ENCODE assay signal across 15 cellular contexts in genomic region chr4:123421942-123422781, GRCh38. TPM values are rescaled to one million over a fixed set of nuclear protein-coding genes. Genes with fewer than 3 reads are reported as not detected.
A peak's percentile ranks its signal among the peaks of the same experiment; 100 is the strongest.
DNase-seq lines count a peak whose midpoint lies in the region; ATAC-seq, FAIRE-seq and TF ChIP-seq lines count a peak whose summit lies in the region.
"Had no signal": no experiment of that assay in that cellular context is flagged by ENCODE, and none has a peak within 500 bp of the region (broad histone marks: within the 10 kb centered on the region; RNA-seq: fewer than 3 reads in every experiment).

No MANE protein-coding gene starts in this region.

- POLR2A ChIA-PET in activated CD4-positive, alpha-beta T cell treated with anti-CD3 and anti-CD28 coated beads, Interleukin-2, amount 10 ng/mL, durations not matched to agents 7 days and 5 days (lab: Charles Lee) = no interaction called here
- POLR2A ChIA-PET in IMR-90 (lab: Charles Lee; ENCODE audit: unreplicated experiment) (no interaction called here), GM12878 (lab: Charles Lee) (no interaction called here)

- no peaks in the 10 kb centered on the region for H3K79me1 ChIP-seq in IMR-90 (ENCODE audit: low read depth in 1 of 2, low read length in 2 of 2)

- H4K20me1 ChIP-seq in IMR-90 (ENCODE audit: insufficient read depth, low read length) = no peaks in the 10 kb centered on the region
- no peaks in the 10 kb centered on the region for H4K20me1 ChIP-seq in GM12878 (ENCODE audit: control insufficient read depth, insufficient read depth)

- H2BK15ac ChIP-seq in IMR-90 (ENCODE audit: low read depth, low read length) = no peak overlapping the region

- H2AFZ ChIP-seq in IMR-90 (replicated peaks; ENCODE audit: low read length, poor library complexity) (no peak overlapping the region), GM12878 (ENCODE audit: control insufficient read depth, low read depth, low read length) (peak overlapping the region; percentile 24; the same call in 1 of the 2 replicates)
- H2AFZ ChIP-seq: parathyroid adenoma had no signal

- H3K4me1 ChIP-seq in IMR-90 (ENCODE audit: control insufficient read depth, insufficient read depth, low read length) (0 out of 2 replicates have a peak, but pooled peaks cover under 1% of the 10 kb centered on the region), GM12878 (ENCODE audit: control insufficient read depth, insufficient read depth, low read length) (peaks cover 9% of the 10 kb centered on the region; the same call in 1 of the 2 replicates), gastrocnemius medialis (peaks cover 20 to 22% of the 10 kb centered on the region in 2 donors), aorta (ENCODE audit: control insufficient read depth in 1 of 2, insufficient read depth in 2 of 2, low read length in 2 of 2) (peaks cover 0 to 2% of the 10 kb centered on the region in 2 donors), upper lobe of left lung (peaks cover 9 to 18% (median 16%) of the 10 kb centered on the region in 4 donors)
- H3K4me1 ChIP-seq: colonic mucosa, parathyroid adenoma had no signal

- H3K27ac ChIP-seq in IMR-90 (ENCODE audit: insufficient read depth, low read length) (no peak overlapping the region), GM12878 (ENCODE audit: control insufficient read depth, insufficient read depth) (no peak overlapping the region), gastrocnemius medialis (peak overlapping the region in 3 of 4 donors; percentile 1 to 15 (median 13)), aorta (ENCODE audit: low read depth in 1 of 2, low read length in 2 of 2) (no peak overlapping the region), upper lobe of left lung (peak overlapping the region in 1 of 4 donors; percentile 16)
- H3K27ac ChIP-seq: colonic mucosa, parathyroid adenoma, suprapubic skin had no signal

- no peaks in the 10 kb centered on the region for H3K27me3 ChIP-seq in IMR-90 (ENCODE audit: control insufficient read depth, insufficient read depth, low read length)
- H3K27me3 ChIP-seq in GM12878 (replicated peaks in 1 of 2; ENCODE audit: control insufficient read depth in 2 of 2, insufficient read depth in 2 of 2, low read length in 1 of 2) = no peaks in the 10 kb centered on the region
- H3K27me3 ChIP-seq in gastrocnemius medialis = no peaks in the 10 kb centered on the region
- H3K27me3 ChIP-seq in aorta (ENCODE audit: control insufficient read depth in 1 of 2, insufficient read depth in 2 of 2, low read length in 1 of 2) = no peaks in the 10 kb centered on the region
- no peaks in the 10 kb centered on the region for H3K27me3 ChIP-seq in upper lobe of left lung
- H3K27me3 ChIP-seq: colonic mucosa, suprapubic skin had no signal

- no CpG with 5 or more reads among the region's 9 CpGs for WGBS in IMR-90 (ENCODE audit: extremely low coverage in 2 of 2, insufficient read length in 1 of 2), 2 experiments
- 18% methylated on average over 9 of the region's 9 CpGs for WGBS in GM12878 (ENCODE audit: insufficient coverage, insufficient replicate concordance, low lambda C conversion rate, missing lambda C conversion rate)
- 79 to 82% methylated on average over 9 of the region's 9 CpGs for WGBS in aorta, 2 donors
- 60 to 65% methylated on average over 9 of the region's 9 CpGs for WGBS in upper lobe of left lung, 2 donors

- H3K14ac ChIP-seq in IMR-90 (replicated peaks; ENCODE audit: low read depth, low read length) = no peak overlapping the region

- RAD21 ChIA-PET in GM12878 (lab: Charles Lee; ENCODE audit: unreplicated experiment) = interaction anchor here (1.3 kb wide), 1 partner anchor 22 kb away, joined by 3 read pairs; no protein-coding TSS in a partner anchor

- H4K91ac ChIP-seq in IMR-90 (ENCODE audit: insufficient read depth, low read depth, low read length) = no peak overlapping the region

- H3K4me3 Mint-ChIP-seq in activated CD4-positive, alpha-beta T cell treated with anti-CD3 and anti-CD28 coated beads, Interleukin-2, amount 10 ng/mL, durations not matched to agents 7 days and 5 days = peak overlapping the region; percentile 63

- dilution Hi-C loops in IMR-90 (cut with HindIII; ENCODE audit: low sequenced_read_pairs, unreplicated experiment) = no loop called here

- no peak overlapping the region for H3K23ac ChIP-seq in IMR-90 (ENCODE audit: low read depth, low read length)

- peak overlapping the region; percentile 9; the same call in 1 of the 2 replicates for H3K4me3 ChIP-seq in IMR-90 (ENCODE audit: insufficient read depth, low read depth, low read length)
- no peak overlapping the region for H3K4me3 ChIP-seq in GM12878
- H3K4me3 ChIP-seq in gastrocnemius medialis = peak overlapping the region; percentile 17 to 31 (median 22)
- H3K4me3 ChIP-seq in aorta (ENCODE audit: low read length in 2 of 2) = no peak overlapping the region
- peak overlapping the region in 1 of 4 donors; percentile 26 for H3K4me3 ChIP-seq in upper lobe of left lung
- H3K4me3 ChIP-seq: colonic mucosa, suprapubic skin had no signal

- no peak overlapping the region for H2AK5ac ChIP-seq in IMR-90 (ENCODE audit: low read depth, low read length)

- H2BK20ac ChIP-seq in IMR-90 (ENCODE audit: low read depth, low read length) = no peak overlapping the region

- TF ChIP-seq CTCF in IMR-90 (conservative IDR thresholded peaks at IDR 0.05; ENCODE audit: low read depth, low read length) (no peak), GM12878 (IDR thresholded peaks at IDR 0.05 in 2 of 3, conservative IDR thresholded peaks at IDR 0.05 in 1 of 3; ENCODE audit: control insufficient read depth in 2 of 3, extremely low read depth in 1 of 3, insufficient read depth in 1 of 3, low read depth in 3 of 3, low read length in 3 of 3) (no peak), gastrocnemius medialis (IDR thresholded peaks at IDR 0.05 in 4 of 5, conservative IDR thresholded peaks at IDR 0.05 in 1 of 5) (no peak), upper lobe of left lung (IDR thresholded peaks at IDR 0.05) (no peak)

- no peak overlapping the region; a peak in 1 of 4 replicates for H4K8ac ChIP-seq in IMR-90 (ENCODE audit: low read depth in 2 of 2, low read length in 2 of 2)

- SMC1A ChIA-PET in GM12878 (lab: Charles Lee; ENCODE audit: uncharacterized antibody, unreplicated experiment) = interaction anchor here (0.6 to 1.9 kb wide), 8 partner anchors 10 to 143 kb away, joined by 3 to 8 read pairs (median 3); partner anchors contain the start of gene SPRY1

- intact Hi-C loops in IMR-90 (cut with micrococcal nuclease) = no loop called here
- intact Hi-C loops in GM12878 (cut with micrococcal nuclease; ENCODE audit: unreplicated experiment) = no loop called here
- intact Hi-C loops in gastrocnemius medialis (cut with DNase I; ENCODE audit: low total_unique reads) = no loop called here
- intact Hi-C loops in aorta (cut with DNase I) = no loop called here

- H3K4ac ChIP-seq in IMR-90 (ENCODE audit: low read depth, low read length) = no peak overlapping the region

- no peak overlapping the region for H2BK5ac ChIP-seq in IMR-90 (ENCODE audit: low read depth, low read length, poor library complexity, severe bottlenecking)

- H3K9me3 ChIP-seq in IMR-90 (ENCODE audit: control insufficient read depth, insufficient read depth, low read length) = no peaks in the 10 kb centered on the region
- no peaks in the 10 kb centered on the region; the same call in 1 of the 3 replicates for H3K9me3 ChIP-seq in GM12878 (replicated peaks; ENCODE audit: control insufficient read depth, insufficient read depth, low read length)
- no peaks in the 10 kb centered on the region for H3K9me3 ChIP-seq in gastrocnemius medialis
- H3K9me3 ChIP-seq in aorta (ENCODE audit: control insufficient read depth, low read length) = no peaks in the 10 kb centered on the region
- no peaks in the 10 kb centered on the region for H3K9me3 ChIP-seq in upper lobe of left lung
- H3K9me3 ChIP-seq: colonic mucosa had no signal

- DNase-seq in activated CD4-positive, alpha-beta T cell treated with anti-CD3 and anti-CD28 coated beads, Interleukin-2, amount 10 ng/mL, durations not matched to agents 7 days and 5 days = no peak
- no peak for DNase-seq in activated CD4-positive, alpha-beta T cell treated with anti-CD3 and anti-CD28 coated beads for 48 hours
- DNase-seq in IMR-90 (no peak), GM12878 (ENCODE audit: low read depth, low spot score) (no peak), gastrocnemius medialis (no peak), aorta (no peak), upper lobe of left lung (no peak)
- DNase-seq: colonic mucosa, NCI-H1694 treated with DMSO at 0.1 percent for 48 hours, T-helper 9 cell had no signal

- H3K56ac ChIP-seq in IMR-90 (ENCODE audit: extremely low read depth, insufficient read depth, low read length) = no peak overlapping the region

- no peaks in the 10 kb centered on the region for H3K9me1 ChIP-seq in IMR-90 (ENCODE audit: insufficient read depth, low read length)

- FAIRE-seq in GM12878 (lab: Jason Lieb, UNC) = no peak
- FAIRE-seq: HepG2 had no signal

- TF ChIP-seq EP300 in GM12878 (IDR thresholded peaks at IDR 0.05; ENCODE audit: borderline replicate concordance in 1 of 2, control insufficient read depth in 1 of 2, low read depth in 2 of 2, low read length in 2 of 2) = no peak
- TF ChIP-seq EP300 in upper lobe of left lung (IDR thresholded peaks at IDR 0.05) = no peak

- BruUV-seq in IMR-90 (replicated peaks; lab: Mats Ljungman, UMichigan) (no TSS peak), GM12878 (replicated peaks; lab: Mats Ljungman, UMichigan) (no TSS peak)

- peak overlapping the region; percentile 93 for H3K27ac Mint-ChIP-seq in activated CD4-positive, alpha-beta T cell treated with anti-CD3 and anti-CD28 coated beads, Interleukin-2, amount 10 ng/mL, durations not matched to agents 7 days and 5 days

- peak overlapping the region; percentile 75 for H3K18ac ChIP-seq in IMR-90 (ENCODE audit: low read depth, low read length)

- no peak for TF ChIP-seq RAD21 in IMR-90 (IDR thresholded peaks at IDR 0.05; ENCODE audit: low read length)
- TF ChIP-seq RAD21 in GM12878 (IDR thresholded peaks at IDR 0.05; ENCODE audit: insufficient read depth, low read depth, low read length) = no peak

- H3K4me1 Mint-ChIP-seq in activated CD4-positive, alpha-beta T cell treated with anti-CD3 and anti-CD28 coated beads, Interleukin-2, amount 10 ng/mL, durations not matched to agents 7 days and 5 days = peaks cover 68% of the 10 kb centered on the region

- ATAC-seq in IMR-90 (ENCODE audit: low read depth) (no peak), GM12878 (peak; percentile 44), gastrocnemius medialis (no peak), aorta (ENCODE audit: low FRiP score) (no peak), upper lobe of left lung (ENCODE audit: low FRiP score in 2 of 2) (no peak), HG02840 (IDR thresholded peaks at IDR 0.05; ENCODE audit: low FRiP score, unreplicated experiment) (no peak)
- ATAC-seq: HepG2, left lobe of liver had no signal

- H3K36me3 Mint-ChIP-seq in activated CD4-positive, alpha-beta T cell treated with anti-CD3 and anti-CD28 coated beads, Interleukin-2, amount 10 ng/mL, durations not matched to agents 7 days and 5 days (ENCODE audit: low read depth) = peaks cover 6% of the 10 kb centered on the region

- H3K4me2 ChIP-seq in IMR-90 (ENCODE audit: low read depth, low read length) (peak overlapping the region; percentile 77), GM12878 (ENCODE audit: control insufficient read depth, insufficient read depth) (no peak overlapping the region; the same call in 1 of the 2 replicates)

- no peak overlapping the region for H2AK9ac ChIP-seq in IMR-90 (replicated peaks; ENCODE audit: low read depth, low read length, poor library complexity)

- in situ Hi-C loops in IMR-90 (cut with MboI; ENCODE audit: low sequenced_read_pairs) (no loop called here), GM12878 (cut with MboI) (no loop called here), gastrocnemius medialis (cut with MboI; ENCODE audit: low sequenced_read_pairs in 4 of 4) (loop anchor here (25.0 kb wide), 4 partner anchors 240 to 690 kb away; no protein-coding TSS in a partner anchor)

- CTCF ChIA-PET in activated CD4-positive, alpha-beta T cell treated with anti-CD3 and anti-CD28 coated beads, Interleukin-2, amount 10 ng/mL, durations not matched to agents 7 days and 5 days (lab: Charles Lee) = no interaction called here
- CTCF ChIA-PET in IMR-90 (lab: Yijun Ruan, JAX) (no interaction called here), GM12878 (lab: Yijun Ruan, JAX) (interaction anchor here (1.1 to 2.1 kb wide), 3 partner anchors 11 to 22 kb away, joined by 4 to 14 read pairs (median 4); no protein-coding TSS in a partner anchor)

- H3K36me3 ChIP-seq in IMR-90 (ENCODE audit: control insufficient read depth, insufficient read depth, low read length) (no peaks in the 10 kb centered on the region), GM12878 (ENCODE audit: control insufficient read depth in 2 of 2, insufficient read depth in 2 of 2, low read length in 1 of 2) (no peaks in the 10 kb centered on the region), gastrocnemius medialis (no peaks in the 10 kb centered on the region), aorta (ENCODE audit: control insufficient read depth in 1 of 2, insufficient read depth in 2 of 2, low read length in 1 of 2) (no peaks in the 10 kb centered on the region), upper lobe of left lung (no peaks in the 10 kb centered on the region)
- H3K36me3 ChIP-seq: colonic mucosa, suprapubic skin had no signal

- TF ChIP-seq POLR2A in IMR-90 (IDR thresholded peaks at IDR 0.05; ENCODE audit: low read depth, low read length) (no peak), GM12878 (IDR thresholded peaks at IDR 0.05; ENCODE audit: low read depth, low read length) (no peak), gastrocnemius medialis (IDR thresholded peaks at IDR 0.05) (no peak), upper lobe of left lung (IDR thresholded peaks at IDR 0.05) (no peak)

- no peaks in the 10 kb centered on the region for H3K79me2 ChIP-seq in GM12878 (ENCODE audit: control insufficient read depth, insufficient read depth, low read length)
- H3K79me2 ChIP-seq: parathyroid adenoma had no signal

- H3K27me3 Mint-ChIP-seq in activated CD4-positive, alpha-beta T cell treated with anti-CD3 and anti-CD28 coated beads, Interleukin-2, amount 10 ng/mL, durations not matched to agents 7 days and 5 days = no peaks in the 10 kb centered on the region

- H2BK120ac ChIP-seq in IMR-90 (ENCODE audit: low read depth, low read length) = no peak overlapping the region

- H4K5ac ChIP-seq in IMR-90 (ENCODE audit: low read depth, low read length) = no peak overlapping the region

- H3K9ac ChIP-seq in IMR-90 (ENCODE audit: low read depth, low read length) (peak overlapping the region; percentile 6; the same call in 1 of the 2 replicates), GM12878 (ENCODE audit: control insufficient read depth, insufficient read depth, low read length) (no peak overlapping the region)
- H3K9ac ChIP-seq: parathyroid adenoma had no signal

- peaks cover 12% of the 10 kb centered on the region for H3K9me3 Mint-ChIP-seq in activated CD4-positive, alpha-beta T cell treated with anti-CD3 and anti-CD28 coated beads, Interleukin-2, amount 10 ng/mL, durations not matched to agents 7 days and 5 days

RNA-seq across cellular contexts. Expression of gene SPRY1, which starts 25.6 kb away (rescaled TPM):
- total RNA-seq in activated CD4-positive, alpha-beta T cell treated with anti-CD3 and anti-CD28 coated beads, Interleukin-2, amount 10 ng/mL, durations not matched to agents 7 days and 5 days = 1 to 10 TPM; 7.4 to 7.8 TPM
- total RNA-seq in IMR-90 (2012; rRNA removed) = 1.4 and 1.9 TPM in 2 replicates
- polyA plus RNA-seq in IMR-90 (2012; rRNA removed) = 2.2 and 2.6 TPM in 2 replicates
- 2.7 and 2.9 TPM in 2 replicates for polyA plus RNA-seq in IMR-90 (2012; cell fraction: cytosol; rRNA removed)
- 1.8 and 3.7 TPM in 2 replicates for polyA plus RNA-seq in IMR-90 (2012; cell fraction: nucleus; rRNA removed; ENCODE audit: low replicate concordance)
- 4.5 and 4.8 TPM in 2 replicates for total RNA-seq in GM12878 (2013; cell fraction: nucleolus; rRNA removed)
- total RNA-seq in GM12878 (2014; rRNA removed) = 0.11 and 0.40 TPM in 2 replicates
- 0.27 and 0.28 TPM in 2 replicates for total RNA-seq in GM12878 (2014; rRNA removed; fragmentation: Illumina TruSeq; extraction: Trizol)
- total RNA-seq in GM12878 (2021) = 0.56 and 0.67 TPM in 2 replicates
- not detected for polyA plus RNA-seq in GM12878 (2011; ENCODE audit: low read depth)
- polyA plus RNA-seq in GM12878 (2011; rRNA removed) = 5.5 and 5.7 TPM in 2 replicates
- 3.4 and 4.8 TPM in 2 replicates for polyA plus RNA-seq in GM12878 (2011; cell fraction: cytosol; rRNA removed)
- polyA plus RNA-seq in GM12878 (2011; cell fraction: nucleus; rRNA removed) = 6.4 and 6.6 TPM in 2 replicates
- 0.46 and 0.76 TPM in 2 replicates for polyA plus RNA-seq in GM12878 (2012)
- 0.06 and 0.15 TPM in 2 replicates for polyA plus RNA-seq in GM12878 (2014; fragmentation: Illumina TruSeq; extraction: Trizol)
- polyA plus RNA-seq in GM12878 (2014; fragmentation: Nextera tagmentation; extraction: Ambion mirVana) = under 1 TPM in 1 of 2 experiments, not detected in 1; 0.05 TPM
- polyA plus RNA-seq in GM12878 (2014; rRNA removed) = 0.12 and 0.75 TPM in 2 replicates
- polyA plus RNA-seq in GM12878 (2016; fragmentation: Nextera tagmentation; extraction: Ambion mirVana) = under 1 TPM in 1 of 2 experiments, not detected in 1; 0.20 TPM
- 5.6 and 6.9 TPM in 2 replicates for polyA minus RNA-seq in GM12878 (2011; rRNA and poly(A)+ RNA removed)
- polyA minus RNA-seq in GM12878 (2011; cell fraction: cytosol; rRNA and poly(A)+ RNA removed) = 1.4 and 4.1 TPM in 2 replicates
- 8.9 and 10.3 TPM in 2 replicates for polyA minus RNA-seq in GM12878 (2011; cell fraction: nucleus; rRNA and poly(A)+ RNA removed)
- total RNA-seq in gastrocnemius medialis = 10 to 100 TPM; 32.8 to 72.2 (median 50.9) TPM
- 100 to 1,000 TPM; 209 to 210 TPM for total RNA-seq in aorta
- 10 to 100 TPM; 21.0 to 92.6 TPM for polyA plus RNA-seq in aorta
- total RNA-seq in upper lobe of left lung = 100 to 1,000 TPM in 2 of 6 donors, 10 to 100 TPM in 4; 56.7 to 149 (median 97.4) TPM

Comparison
In these comparisons a context has a peak if more than half of its experiments do, and no peak if none do; other contexts are left out.
1. H3K27ac ChIP-seq: peak in gastrocnemius medialis (3 of 4); none in IMR-90 (single experiment), GM12878 (single experiment) and aorta (0 of 2).
2. H3K4me3 ChIP-seq: peak in IMR-90 (single experiment) and gastrocnemius medialis (4 of 4); none in GM12878 (single experiment) and aorta (0 of 2).
3. in situ Hi-C loops: an anchor here in gastrocnemius medialis (25.0 kb wide); none called in IMR-90 and GM12878.